Comparison of ENCODE assay signal across 21 cellular contexts in the genomic region with DNA sequence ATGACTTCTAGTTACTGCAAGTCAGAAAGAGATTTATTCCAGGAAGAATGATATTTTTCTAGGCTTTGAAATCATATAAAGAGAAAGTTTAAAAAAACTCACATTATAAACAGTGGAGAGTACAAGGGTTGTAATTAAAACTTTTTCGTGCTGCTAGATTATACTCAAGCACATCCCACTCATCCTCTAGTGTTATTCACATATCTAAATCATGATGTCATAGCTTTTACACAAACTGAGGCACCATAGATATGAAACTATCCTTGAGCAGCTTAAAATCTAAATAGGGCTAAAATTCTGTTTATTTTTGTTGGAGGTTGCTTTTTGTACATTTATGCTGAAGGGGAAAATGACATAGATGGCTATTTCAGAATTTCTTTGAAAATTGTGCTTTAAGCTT.
"Had no signal": no experiment of that assay in that cellular context is flagged by ENCODE, and none has a peak within 500 bp of the region (broad histone marks: within the 10 kb centered on the region; RNA-seq: fewer than 3 reads in every experiment).

No MANE protein-coding gene starts in this region.

- H3K4me1 ChIP-seq: colonic mucosa, gastroesophageal sphincter, sigmoid colon, vagina had no signal

- DNase-seq: activated CD4-positive, alpha-beta T cell treated with anti-CD3 and anti-CD28 coated beads for 36 hours; activated CD4-positive, alpha-beta T cell treated with anti-CD3 and anti-CD28 coated beads, Interleukin-2, amount 50 U/mL, for 48 hours; activated gamma-delta T cell treated with Interleukin-2 at 50 U/mL for 16 hours; activated naive CD8-positive, alpha-beta T cell treated with anti-CD3 and anti-CD28 coated beads, Interleukin-2, amount 10 ng/mL, durations not matched to agents 7 days and 5 days; anterior cingulate cortex; brain microvascular endothelial cell; central memory CD4-positive, alpha-beta T cell; colonic mucosa; erythroblast; heart left ventricle; left ventricle myocardium superior; mucosa of descending colon; naive thymus-derived CD4-positive, alpha-beta T cell; sigmoid colon; stimulated activated naive CD4-positive, alpha-beta T cell treated with Interleukin-2 at 50 U/mL for 16 hours; substantia nigra had no signal

- H3K27ac ChIP-seq: brain microvascular endothelial cell, colonic mucosa, gastroesophageal sphincter, heart left ventricle, sigmoid colon, vagina had no signal

- H3K9me3 ChIP-seq: colonic mucosa, gastroesophageal sphincter, heart left ventricle, mucosa of descending colon, sigmoid colon, tibial nerve, vagina had no signal

- FAIRE-seq: endometrium, TTC549 had no signal

- ATAC-seq: activated CD4-positive, alpha-beta T cell treated with anti-CD3 and anti-CD28 coated beads for 36 hours; gastroesophageal sphincter; left ventricle myocardium superior; mucosa of descending colon; naive thymus-derived CD4-positive, alpha-beta T cell had no signal

- H3K27me3 ChIP-seq: brain microvascular endothelial cell, colonic mucosa, gastroesophageal sphincter, heart left ventricle, sigmoid colon, tibial nerve, vagina had no signal

- H3K4me3 ChIP-seq: colonic mucosa, gastroesophageal sphincter, heart left ventricle, mucosa of descending colon, sigmoid colon, tibial nerve, vagina had no signal
